1 cellular context compared by ENCODE assay signal in the genomic region with DNA sequence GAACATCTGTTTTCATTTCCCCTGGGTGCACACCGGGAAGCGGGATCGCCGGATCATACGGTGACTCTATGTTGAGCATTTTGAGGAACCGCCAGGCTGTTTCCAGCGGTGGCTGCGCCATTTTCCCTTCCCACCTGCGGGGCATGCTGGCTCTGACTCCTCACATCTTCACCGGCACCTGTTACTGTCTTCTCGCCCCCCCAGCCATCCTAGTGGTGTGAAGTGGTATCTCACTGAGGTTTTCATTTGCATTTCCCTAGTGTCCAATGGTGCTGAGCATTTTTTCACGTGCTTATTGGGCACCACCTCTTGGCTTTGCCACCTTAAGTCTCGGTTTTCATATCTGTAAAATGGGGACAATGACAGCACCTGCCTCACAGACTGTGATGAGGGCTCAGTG.
TF ChIP-seq lines count a peak whose summit lies in the region.

No MANE protein-coding gene starts in this region.

TF ChIP-seq in GM12878, 131 proteins besides CTCF, POLR2A, EP300 and RAD21 (continued from another document):
- TF ChIP-seq BMI1 (IDR thresholded peaks at IDR 0.05; ENCODE audit: borderline replicate concordance) (no peak), GABPA (IDR thresholded peaks at IDR 0.05; ENCODE audit: low read depth) (no peak), ZNF207 (IDR thresholded peaks at IDR 0.05; ENCODE audit: borderline replicate concordance) (no peak)
